8 cellular contexts compared by ENCODE assay signal in the genomic region with DNA sequence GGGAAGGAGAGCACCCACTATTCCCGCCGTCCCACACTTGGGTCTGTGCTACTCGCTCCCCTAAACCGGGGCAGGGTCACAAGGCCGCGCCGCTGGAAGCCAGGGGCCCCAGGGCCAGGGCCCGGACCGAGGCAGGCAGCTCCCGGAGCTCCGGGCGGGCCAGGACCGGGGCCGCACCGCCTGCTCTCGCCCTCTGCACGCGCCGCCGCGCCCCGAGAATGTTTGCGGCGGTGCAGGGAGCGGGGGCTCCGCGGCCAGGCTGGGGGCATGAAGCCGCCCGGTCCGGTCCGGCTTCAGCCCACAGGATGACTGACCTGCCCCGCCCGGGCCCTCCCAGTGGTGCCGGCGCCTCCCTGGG. TPM values are rescaled to one million over a fixed set of nuclear protein-coding genes. Genes with fewer than 3 reads are reported as not detected.
DNase-seq lines count a peak whose midpoint lies in the region; ATAC-seq and TF ChIP-seq lines count a peak whose summit lies in the region.

No MANE protein-coding gene starts in this region.

- no peak overlapping the region for H3K27ac Mint-ChIP-seq in CD4-positive, alpha-beta T cell
- H3K27ac Mint-ChIP-seq in dendritic cell treated with granulocyte-macrophage colony-stimulating factor and Interleukin-4, amounts not matched to agents 40 ng/mL and 50 ng/mL, for 4 days, result peak overlapping the region; percentile 62
- H3K27ac Mint-ChIP-seq in nephron progenitor cell, result no peak overlapping the region

- H3K27me3 ChIP-seq in CD4-positive, alpha-beta T cell (ENCODE audit: control insufficient read depth, insufficient read depth, low read length), result peaks cover 43% of the 10 kb centered on the region

- POLR2A ChIA-PET in CD4-positive, alpha-beta T cell (lab: Charles Lee), result interaction anchor here (1.0 kb wide), 1 partner anchor 199 kb away, joined by 3 read pairs; no protein-coding TSS in a partner anchor

- intact Hi-C loops in CD4-positive, alpha-beta T cell (cut with DNase I, micrococcal nuclease), result no loop called here
- intact Hi-C loops in dendritic cell treated with granulocyte-macrophage colony-stimulating factor and Interleukin-4, amounts not matched to agents 40 ng/mL and 50 ng/mL, for 4 days (cut with micrococcal nuclease), result loop anchor here (10.0 kb wide), 1 partner anchor 184 kb away; the partner anchor contains the start of gene ZNF782

- CTCF ChIA-PET in CD4-positive, alpha-beta T cell (lab: Charles Lee), result no interaction called here

- peaks cover 1% of the 10 kb centered on the region for H3K9me3 Mint-ChIP-seq in CD4-positive, alpha-beta T cell
- H3K9me3 Mint-ChIP-seq in dendritic cell treated with granulocyte-macrophage colony-stimulating factor and Interleukin-4, amounts not matched to agents 40 ng/mL and 50 ng/mL, for 4 days, result no peaks in the 10 kb centered on the region
- H3K9me3 Mint-ChIP-seq in nephron progenitor cell, result peaks cover 9% of the 10 kb centered on the region

- no peak for DNase-seq in CD4-positive, alpha-beta T cell
- DNase-seq in HK-2 (ENCODE audit: unreplicated experiment), result peak; percentile 4
- DNase-seq in nephron progenitor cell, result no peak
- DNase-seq in NCI-H128 (lab: John Stamatoyannopoulos, UW; ENCODE audit: unreplicated experiment), result no peak
- DNase-seq in stimulated activated CD4-positive, alpha-beta T cell treated with anti-CD3 and anti-CD28 coated beads, Interleukin-2, amount 100 ng/mL, for 48 hours, result no peak
- no peak for DNase-seq in Ammon's horn (ENCODE audit: low spot score)
- DNase-seq in erythroblast (lab: John Stamatoyannopoulos, UW), result no peak

- peak overlapping the region; percentile 80 for H3K4me3 Mint-ChIP-seq in CD4-positive, alpha-beta T cell
- peak overlapping the region; percentile 85 for H3K4me3 Mint-ChIP-seq in dendritic cell treated with granulocyte-macrophage colony-stimulating factor and Interleukin-4, amounts not matched to agents 40 ng/mL and 50 ng/mL, for 4 days
- peak overlapping the region; percentile 88 for H3K4me3 Mint-ChIP-seq in nephron progenitor cell

- no peak for TF ChIP-seq POLR2A in erythroblast (IDR thresholded peaks at IDR 0.05; ENCODE audit: low read length)

- H3K9me3 ChIP-seq in CD4-positive, alpha-beta T cell (ENCODE audit: control insufficient read depth, low read length), result no peaks in the 10 kb centered on the region

- peaks cover 10% of the 10 kb centered on the region for H3K4me1 Mint-ChIP-seq in CD4-positive, alpha-beta T cell (ENCODE audit: low read depth)
- peaks cover 30% of the 10 kb centered on the region for H3K4me1 Mint-ChIP-seq in dendritic cell treated with granulocyte-macrophage colony-stimulating factor and Interleukin-4, amounts not matched to agents 40 ng/mL and 50 ng/mL, for 4 days (ENCODE audit: low read depth)
- peaks cover 5% of the 10 kb centered on the region for H3K4me1 Mint-ChIP-seq in nephron progenitor cell

- no peak for TF ChIP-seq CTCF in CD4-positive, alpha-beta T cell (IDR thresholded peaks at IDR 0.05)
- no peak for TF ChIP-seq CTCF in nephron progenitor cell (IDR thresholded peaks at IDR 0.05)

- H3K27ac ChIP-seq in CD4-positive, alpha-beta T cell (ENCODE audit: low read depth, low read length), result no peak overlapping the region

- H3K36me3 Mint-ChIP-seq in CD4-positive, alpha-beta T cell (ENCODE audit: low read depth), result no peaks in the 10 kb centered on the region
- H3K36me3 Mint-ChIP-seq in dendritic cell treated with granulocyte-macrophage colony-stimulating factor and Interleukin-4, amounts not matched to agents 40 ng/mL and 50 ng/mL, for 4 days (ENCODE audit: low read depth), result peaks cover 5% of the 10 kb centered on the region
- H3K36me3 Mint-ChIP-seq in nephron progenitor cell (ENCODE audit: low read depth), result peaks cover 18% of the 10 kb centered on the region

- peaks cover 70% of the 10 kb centered on the region for H3K27me3 Mint-ChIP-seq in CD4-positive, alpha-beta T cell
- H3K27me3 Mint-ChIP-seq in dendritic cell treated with granulocyte-macrophage colony-stimulating factor and Interleukin-4, amounts not matched to agents 40 ng/mL and 50 ng/mL, for 4 days, result peaks cover 44% of the 10 kb centered on the region
- peaks cover 50% of the 10 kb centered on the region for H3K27me3 Mint-ChIP-seq in nephron progenitor cell (ENCODE audit: low read depth, poor library complexity)

- ATAC-seq in CD4-positive, alpha-beta T cell (ENCODE audit: poor library complexity), result peak; percentile 9

RNA-seq across cellular contexts. Expression of gene CTSV, which starts 0.4 kb away (rescaled TPM):
- under 1 TPM in 1 of 2 experiments, not detected in 1; 0.11 TPM for total RNA-seq in CD4-positive, alpha-beta T cell
